ENCODE assay signal across 22 cellular contexts in genomic region chr1:53527368-53527767, GRCh38.
DNase-seq lines count a peak whose midpoint lies in the region; ATAC-seq, FAIRE-seq and TF ChIP-seq lines count a peak whose summit lies in the region.
"Had no signal": no experiment of that assay in that cellular context is flagged by ENCODE, and none has a peak within 500 bp of the region (broad histone marks: within the 10 kb centered on the region; RNA-seq: fewer than 3 reads in every experiment).

No MANE protein-coding gene starts in this region.

- H3K4me3 Mint-ChIP-seq in stimulated activated effector memory CD8-positive, alpha-beta T cell treated with anti-CD3 and anti-CD28 coated beads, Interleukin-12 subunit alpha, Interleukin-12 subunit beta, amount 100 ng/mL, for 72 hours: no peak overlapping the region

- H3K27me3 ChIP-seq in IMR-90 (ENCODE audit: control insufficient read depth, insufficient read depth, low read length): no peaks in the 10 kb centered on the region
- H3K27me3 ChIP-seq in GM12878 (replicated peaks in 1 of 2; ENCODE audit: control insufficient read depth in 2 of 2, insufficient read depth in 2 of 2, low read length in 1 of 2): peaks cover 0 to 2% of the 10 kb centered on the region in 2 experiments; a peak in 3 of 4 replicates
- H3K27me3 ChIP-seq in hepatocyte: no peaks in the 10 kb centered on the region
- no peaks in the 10 kb centered on the region for H3K27me3 ChIP-seq in smooth muscle cell (ENCODE audit: low read depth)
- H3K27me3 ChIP-seq: SJSA1 had no signal

- H3K79me2 ChIP-seq in GM12878 (ENCODE audit: control insufficient read depth, insufficient read depth, low read length) (no peaks in the 10 kb centered on the region), hepatocyte (no peaks in the 10 kb centered on the region), smooth muscle cell (ENCODE audit: low read depth) (no peaks in the 10 kb centered on the region)

- H3K9me1 ChIP-seq in IMR-90 (ENCODE audit: insufficient read depth, low read length): peaks cover 7% of the 10 kb centered on the region

- TF ChIP-seq EP300 in GM12878 (IDR thresholded peaks at IDR 0.05; ENCODE audit: borderline replicate concordance in 1 of 2, control insufficient read depth in 1 of 2, low read depth in 2 of 2, low read length in 2 of 2): no peak

- no peak overlapping the region for H4K5ac ChIP-seq in IMR-90 (ENCODE audit: low read depth, low read length)

- no peak overlapping the region; the same call in 1 of the 2 replicates for H4K91ac ChIP-seq in IMR-90 (ENCODE audit: insufficient read depth, low read depth, low read length)

- CTCF ChIA-PET in IMR-90 (lab: Yijun Ruan, JAX) (interaction anchor here (0.9 kb wide), 1 partner anchor 227 kb away, joined by 3 read pairs; no protein-coding TSS in a partner anchor), GM12878 (lab: Yijun Ruan, JAX) (no interaction called here)

- no peak overlapping the region for H3K9ac ChIP-seq in IMR-90 (ENCODE audit: low read depth, low read length)
- no peak overlapping the region for H3K9ac ChIP-seq in GM12878 (ENCODE audit: control insufficient read depth, insufficient read depth, low read length)
- H3K9ac ChIP-seq in smooth muscle cell (ENCODE audit: low read depth): no peak overlapping the region

- H3K14ac ChIP-seq in IMR-90 (replicated peaks; ENCODE audit: low read depth, low read length): no peak overlapping the region

- peak overlapping the region; percentile 80 for H2AFZ ChIP-seq in IMR-90 (replicated peaks; ENCODE audit: low read length, poor library complexity)
- no peak overlapping the region for H2AFZ ChIP-seq in GM12878 (ENCODE audit: control insufficient read depth, low read depth, low read length)
- H2AFZ ChIP-seq in hepatocyte: no peak overlapping the region
- H2AFZ ChIP-seq in smooth muscle cell (ENCODE audit: low read depth): no peak overlapping the region
- H2AFZ ChIP-seq: GM23248 had no signal

- 0 out of 2 replicates have a peak overlapping the region, but pooled peaks have one; percentile 24 for H3K23ac ChIP-seq in IMR-90 (ENCODE audit: low read depth, low read length)

- no peak for TF ChIP-seq POLR2A in IMR-90 (IDR thresholded peaks at IDR 0.05; ENCODE audit: low read depth, low read length)
- TF ChIP-seq POLR2A in GM12878 (IDR thresholded peaks at IDR 0.05; ENCODE audit: low read depth, low read length): no peak

- H4K20me1 ChIP-seq in IMR-90 (ENCODE audit: insufficient read depth, low read length): no peaks in the 10 kb centered on the region
- H4K20me1 ChIP-seq in GM12878 (ENCODE audit: control insufficient read depth, insufficient read depth): no peaks in the 10 kb centered on the region
- no peaks in the 10 kb centered on the region for H4K20me1 ChIP-seq in hepatocyte (ENCODE audit: insufficient read depth, poor library complexity, severe bottlenecking)
- no peaks in the 10 kb centered on the region for H4K20me1 ChIP-seq in smooth muscle cell (ENCODE audit: low read depth)

- H2BK15ac ChIP-seq in IMR-90 (ENCODE audit: low read depth, low read length): no peak overlapping the region

- H3K4me3 ChIP-seq in IMR-90 (ENCODE audit: insufficient read depth, low read depth, low read length) (no peak overlapping the region), GM12878 (no peak overlapping the region), hepatocyte (no peak overlapping the region), smooth muscle cell (no peak overlapping the region)
- H3K4me3 ChIP-seq: GM23248, SJSA1 had no signal

- H3K36me3 Mint-ChIP-seq in stimulated activated effector memory CD8-positive, alpha-beta T cell treated with anti-CD3 and anti-CD28 coated beads, Interleukin-12 subunit alpha, Interleukin-12 subunit beta, amount 100 ng/mL, for 72 hours: no peaks in the 10 kb centered on the region

- no peaks in the 10 kb centered on the region for H3F3A ChIP-seq in smooth muscle cell (ENCODE audit: low read depth)

- H3K18ac ChIP-seq in IMR-90 (ENCODE audit: low read depth, low read length): no peak overlapping the region; the same call in 1 of the 2 replicates

- BruUV-seq in IMR-90 (replicated peaks; lab: Mats Ljungman, UMichigan): no TSS peak
- BruUV-seq in GM12878 (replicated peaks; lab: Mats Ljungman, UMichigan): no TSS peak

- H2AK9ac ChIP-seq in IMR-90 (replicated peaks; ENCODE audit: low read depth, low read length, poor library complexity): no peak overlapping the region

- no peak overlapping the region for H2BK120ac ChIP-seq in IMR-90 (ENCODE audit: low read depth, low read length)

- no peaks in the 10 kb centered on the region for H3K9me2 ChIP-seq in hepatocyte (replicated peaks; ENCODE audit: insufficient read depth)

- no peak overlapping the region for H3K56ac ChIP-seq in IMR-90 (ENCODE audit: extremely low read depth, insufficient read depth, low read length)

- H3K9me3 Mint-ChIP-seq in stimulated activated effector memory CD8-positive, alpha-beta T cell treated with anti-CD3 and anti-CD28 coated beads, Interleukin-12 subunit alpha, Interleukin-12 subunit beta, amount 100 ng/mL, for 72 hours: no peaks in the 10 kb centered on the region

- H3K4me1 Mint-ChIP-seq in stimulated activated effector memory CD8-positive, alpha-beta T cell treated with anti-CD3 and anti-CD28 coated beads, Interleukin-12 subunit alpha, Interleukin-12 subunit beta, amount 100 ng/mL, for 72 hours: peaks cover 8% of the 10 kb centered on the region

- peaks cover 16% of the 10 kb centered on the region for H3K4me1 ChIP-seq in IMR-90 (ENCODE audit: control insufficient read depth, insufficient read depth, low read length)
- no peaks in the 10 kb centered on the region for H3K4me1 ChIP-seq in GM12878 (ENCODE audit: control insufficient read depth, insufficient read depth, low read length)
- peaks cover 18% of the 10 kb centered on the region for H3K4me1 ChIP-seq in hepatocyte (ENCODE audit: insufficient read depth)
- peaks cover 5% of the 10 kb centered on the region for H3K4me1 ChIP-seq in smooth muscle cell (ENCODE audit: low read depth)

- no peak for TF ChIP-seq RAD21 in IMR-90 (IDR thresholded peaks at IDR 0.05; ENCODE audit: low read length)
- no peak for TF ChIP-seq RAD21 in GM12878 (IDR thresholded peaks at IDR 0.05; ENCODE audit: insufficient read depth, low read depth, low read length)

- DNase-seq in IMR-90 (no peak), GM12878 (ENCODE audit: low read depth, low spot score) (no peak), hepatocyte (ENCODE audit: low spot score) (no peak), smooth muscle cell (lab: John Stamatoyannopoulos, UW; ENCODE audit: unreplicated experiment) (no peak), NCI-H2107 treated with DMSO at 0.1 percent for 48 hours (lab: John Stamatoyannopoulos, UW; ENCODE audit: unreplicated experiment) (no peak)
- no peak for DNase-seq in stimulated activated effector memory CD8-positive, alpha-beta T cell treated with anti-CD3 and anti-CD28 coated beads, Interleukin-12 subunit alpha, Interleukin-12 subunit beta, amount 100 ng/mL, for 72 hours (ENCODE audit: low spot score in 2 of 2)
- DNase-seq: Calu3; Kasumi-1; MV-4-11; NCI-H1105; NCI-H1436 treated with DMSO at 0.1 percent for 48 hours; NCI-H187 treated with DMSO at 0.1 percent for 48 hours; NCI-H524; NCI-H82; NK-92 treated with Interleukin-12 subunit alpha and Interleukin-12 subunit beta, amount 100 ng/mL, for 24 hours; RPMI8226 had no signal

- H3K36me3 ChIP-seq in IMR-90 (ENCODE audit: control insufficient read depth, insufficient read depth, low read length) (no peaks in the 10 kb centered on the region; the same call in 1 of the 2 replicates), GM12878 (ENCODE audit: control insufficient read depth in 2 of 2, insufficient read depth in 2 of 2, low read length in 1 of 2) (no peaks in the 10 kb centered on the region), hepatocyte (replicated peaks; ENCODE audit: insufficient read depth, low read depth) (no peaks in the 10 kb centered on the region), smooth muscle cell (ENCODE audit: low read depth) (no peaks in the 10 kb centered on the region)
- H3K36me3 ChIP-seq: SJSA1 had no signal

- H3K4me2 ChIP-seq in IMR-90 (ENCODE audit: low read depth, low read length) (no peak overlapping the region), GM12878 (ENCODE audit: control insufficient read depth, insufficient read depth) (no peak overlapping the region), hepatocyte (no peak overlapping the region), smooth muscle cell (no peak overlapping the region)

- in situ Hi-C loops in IMR-90 (cut with MboI; ENCODE audit: low sequenced_read_pairs): no loop called here
- in situ Hi-C loops in GM12878 (cut with MboI): no loop called here

- dilution Hi-C loops in IMR-90 (cut with HindIII; ENCODE audit: low sequenced_read_pairs, unreplicated experiment): no loop called here

- no peaks in the 10 kb centered on the region; a peak in 1 of 4 replicates for H3K79me1 ChIP-seq in IMR-90 (ENCODE audit: low read depth in 1 of 2, low read length in 2 of 2)

- H3K9me3 ChIP-seq in IMR-90 (ENCODE audit: control insufficient read depth, insufficient read depth, low read length) (no peaks in the 10 kb centered on the region), GM12878 (replicated peaks; ENCODE audit: control insufficient read depth, insufficient read depth, low read length) (no peaks in the 10 kb centered on the region), hepatocyte (ENCODE audit: low read depth) (no peaks in the 10 kb centered on the region), smooth muscle cell (replicated peaks; ENCODE audit: low read depth) (no peaks in the 10 kb centered on the region)
- H3K9me3 ChIP-seq: SJSA1 had no signal

- no peak for TF ChIP-seq CTCF in IMR-90 (conservative IDR thresholded peaks at IDR 0.05; ENCODE audit: low read depth, low read length)
- no peak for TF ChIP-seq CTCF in GM12878 (IDR thresholded peaks at IDR 0.05 in 2 of 3, conservative IDR thresholded peaks at IDR 0.05 in 1 of 3; ENCODE audit: control insufficient read depth in 2 of 3, extremely low read depth in 1 of 3, insufficient read depth in 1 of 3, low read depth in 3 of 3, low read length in 3 of 3)
- no peak for TF ChIP-seq CTCF in hepatocyte (IDR thresholded peaks at IDR 0.05; ENCODE audit: poor library complexity)
- no peak for TF ChIP-seq CTCF in smooth muscle cell (IDR thresholded peaks at IDR 0.05; ENCODE audit: borderline replicate concordance, insufficient read depth, poor library complexity, severe bottlenecking)

- H4K8ac ChIP-seq in IMR-90 (ENCODE audit: low read depth in 2 of 2, low read length in 2 of 2): peak overlapping the region in 1 of 2 experiments; percentile 54; a peak in 2 of 4 replicates

- POLR2A ChIA-PET in IMR-90 (lab: Charles Lee; ENCODE audit: unreplicated experiment) (no interaction called here), GM12878 (lab: Charles Lee) (no interaction called here)

- no peak for FAIRE-seq in GM12878 (lab: Jason Lieb, UNC)

- RAD21 ChIA-PET in GM12878 (lab: Charles Lee; ENCODE audit: unreplicated experiment): no interaction called here

- no peak overlapping the region for H2BK20ac ChIP-seq in IMR-90 (ENCODE audit: low read depth, low read length)

- ATAC-seq in IMR-90 (ENCODE audit: low read depth): no peak
- 0 out of 3 replicates have a peak, but pooled peaks have one; percentile 13 for ATAC-seq in GM12878
- no peak for ATAC-seq in HG03571 (IDR thresholded peaks at IDR 0.05; ENCODE audit: unreplicated experiment)
- ATAC-seq in GM18868 (IDR thresholded peaks at IDR 0.05; ENCODE audit: unreplicated experiment): no peak
- ATAC-seq in stimulated activated effector memory CD8-positive, alpha-beta T cell treated with anti-CD3 and anti-CD28 coated beads, Interleukin-12 subunit alpha, Interleukin-12 subunit beta, amount 100 ng/mL, for 72 hours: no peak
- ATAC-seq: HCT116 had no signal

- H3K27ac ChIP-seq in IMR-90 (ENCODE audit: insufficient read depth, low read length) (no peak overlapping the region), GM12878 (ENCODE audit: control insufficient read depth, insufficient read depth) (no peak overlapping the region), hepatocyte (peak overlapping the region; percentile 36), smooth muscle cell (ENCODE audit: low read depth) (peak overlapping the region; percentile 74)
- H3K27ac ChIP-seq: GM23248, HL-60, SJSA1 had no signal

- 100% methylated on average over 4 of the region's 7 CpGs; no CpG with 5 or more reads in 1 of the 2 experiments for WGBS in IMR-90 (ENCODE audit: extremely low coverage in 2 of 2, insufficient read length in 1 of 2), 2 experiments
- WGBS in GM12878 (ENCODE audit: insufficient coverage, insufficient replicate concordance, low lambda C conversion rate, missing lambda C conversion rate): 22% methylated on average over 6 of the region's 7 CpGs
- 95% methylated on average over 7 of the region's 7 CpGs for WGBS in hepatocyte (ENCODE audit: low lambda C conversion rate, missing lambda C conversion rate)
- WGBS in smooth muscle cell (ENCODE audit: low lambda C conversion rate): 92% methylated on average over 6 of the region's 7 CpGs

- 0 out of 2 replicates have a peak overlapping the region, but pooled peaks have one; percentile 53 for H3K4ac ChIP-seq in IMR-90 (ENCODE audit: low read depth, low read length)

- H2AK5ac ChIP-seq in IMR-90 (ENCODE audit: low read depth, low read length): peak overlapping the region; percentile 20; the same call in 1 of the 2 replicates

- SMC1A ChIA-PET in GM12878 (lab: Charles Lee; ENCODE audit: uncharacterized antibody, unreplicated experiment): no interaction called here

- no peak overlapping the region for H3K27ac Mint-ChIP-seq in stimulated activated effector memory CD8-positive, alpha-beta T cell treated with anti-CD3 and anti-CD28 coated beads, Interleukin-12 subunit alpha, Interleukin-12 subunit beta, amount 100 ng/mL, for 72 hours

- intact Hi-C loops in IMR-90 (cut with micrococcal nuclease) (no loop called here), GM12878 (cut with micrococcal nuclease; ENCODE audit: unreplicated experiment) (no loop called here)

- H2BK5ac ChIP-seq in IMR-90 (ENCODE audit: low read depth, low read length, poor library complexity, severe bottlenecking): no peak overlapping the region

Comparison
In these comparisons a context has a peak if more than half of its experiments do, and no peak if none do; other contexts are left out.
1. H3K27ac ChIP-seq: peak in hepatocyte (single experiment) and smooth muscle cell (single experiment); none in IMR-90 (single experiment) and GM12878 (single experiment).